Comparison of ENCODE assay signal across 15 cellular contexts in the genomic region with DNA sequence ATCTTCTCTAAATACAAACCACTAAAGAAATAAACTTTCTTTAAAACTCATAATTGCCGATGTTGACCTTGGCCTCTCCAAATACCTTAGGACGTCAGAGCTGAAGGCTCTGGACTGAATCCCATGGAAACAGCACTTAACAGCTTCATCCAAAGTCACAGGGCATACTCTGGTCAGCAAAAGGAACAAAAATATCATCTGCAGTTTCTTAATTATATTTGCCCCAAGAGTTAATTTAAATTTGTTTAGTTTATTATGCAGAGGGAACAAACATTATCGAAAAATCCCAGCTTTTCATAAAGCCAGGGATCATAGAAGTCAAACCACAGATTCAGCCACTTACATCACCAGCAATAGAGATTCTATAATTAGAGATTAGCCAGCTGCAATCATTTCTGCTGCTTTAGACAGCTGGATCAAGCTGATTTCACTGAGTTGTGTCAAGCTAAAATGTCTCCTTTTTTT. TPM values are rescaled to one million over a fixed set of nuclear protein-coding genes. Genes with fewer than 3 reads are reported as not detected.
DNase-seq lines count a peak whose midpoint lies in the region; ATAC-seq and TF ChIP-seq lines count a peak whose summit lies in the region.
"Had no signal": no experiment of that assay in that cellular context is flagged by ENCODE, and none has a peak within 500 bp of the region (broad histone marks: within the 10 kb centered on the region; RNA-seq: fewer than 3 reads in every experiment).

No MANE protein-coding gene starts in this region.

- H3K4me1 Mint-ChIP-seq in activated T-cell treated with anti-CD3 and anti-CD28 coated beads, Interleukin-2, amount 50 U/mL, for 4 hours (ENCODE audit: low read depth): no peaks in the 10 kb centered on the region

- no peaks in the 10 kb centered on the region for H3K36me3 Mint-ChIP-seq in activated T-cell treated with anti-CD3 and anti-CD28 coated beads, Interleukin-2, amount 50 U/mL, for 4 hours (ENCODE audit: insufficient read depth)

- no peak for TF ChIP-seq POLR2A in gastroesophageal sphincter (IDR thresholded peaks at IDR 0.05)

- H3K27me3 ChIP-seq in SK-N-SH (ENCODE audit: insufficient read depth) (no peaks in the 10 kb centered on the region), gastroesophageal sphincter (no peaks in the 10 kb centered on the region), neural cell (ENCODE audit: insufficient read depth, low read depth, low read length) (no peaks in the 10 kb centered on the region), MG63 (no peaks in the 10 kb centered on the region)

- H3K27me3 Mint-ChIP-seq in activated T-cell treated with anti-CD3 and anti-CD28 coated beads, Interleukin-2, amount 50 U/mL, for 4 hours (ENCODE audit: low read depth): no peaks in the 10 kb centered on the region

- no peaks in the 10 kb centered on the region for H3K9me3 ChIP-seq in SK-N-SH
- no peaks in the 10 kb centered on the region for H3K9me3 ChIP-seq in gastroesophageal sphincter
- H3K9me3 ChIP-seq in neural cell (ENCODE audit: low read length): no peaks in the 10 kb centered on the region
- peaks cover 5% of the 10 kb centered on the region; the same call in 1 of the 2 replicates for H3K9me3 ChIP-seq in MG63
- H3K9me3 ChIP-seq: A549 had no signal

- H3K4me2 ChIP-seq in SK-N-SH (no peak overlapping the region), neural cell (ENCODE audit: low read length) (peak overlapping the region; percentile 40)
- H3K4me2 ChIP-seq: A549, PC-9 had no signal

- H3K9ac ChIP-seq in SK-N-SH (no peak overlapping the region), neural cell (ENCODE audit: low read length) (peak overlapping the region; percentile 31)

- H3K9me2 ChIP-seq in SK-N-SH (no peaks in the 10 kb centered on the region), neural cell (ENCODE audit: insufficient read depth, low read length) (no peaks in the 10 kb centered on the region)

- H3K4me3 Mint-ChIP-seq in activated T-cell treated with anti-CD3 and anti-CD28 coated beads, Interleukin-2, amount 50 U/mL, for 4 hours: no peak overlapping the region
- H3K4me3 Mint-ChIP-seq: activated CD8-positive, alpha-beta T cell treated with anti-CD3 and anti-CD28 coated beads, Interleukin-2, amount 10 ng/mL, durations not matched to agents 7 days and 5 days had no signal

- POLR2A ChIA-PET in SK-N-SH (lab: Yijun Ruan, JAX): no interaction called here

- H2AFZ ChIP-seq in SK-N-SH (ENCODE audit: low read depth): peak overlapping the region; percentile 17; the same call in 1 of the 2 replicates
- H2AFZ ChIP-seq in neural cell (ENCODE audit: low read depth, low read length): no peak overlapping the region
- H2AFZ ChIP-seq: PC-9 had no signal

- TF ChIP-seq RAD21 in SK-N-SH (IDR thresholded peaks at IDR 0.05; ENCODE audit: low read length) (no peak), neural cell (conservative IDR thresholded peaks at IDR 0.05) (no peak)

- H3K27ac ChIP-seq in SK-N-SH (ENCODE audit: low read depth in 2 of 2, low read length in 1 of 2) (peak overlapping the region in 1 of 2 experiments; percentile 2; a peak in 2 of 4 replicates), gastroesophageal sphincter (peak overlapping the region; percentile 51 to 67 (median 62)), neural cell (ENCODE audit: low read length) (peak overlapping the region; percentile 78)
- H3K27ac ChIP-seq: A549, PC-9 had no signal

- no peak for TF ChIP-seq CTCF in SK-N-SH (IDR thresholded peaks at IDR 0.05)
- TF ChIP-seq CTCF in gastroesophageal sphincter (IDR thresholded peaks at IDR 0.05): no peak
- TF ChIP-seq CTCF in neural cell (IDR thresholded peaks at IDR 0.05; ENCODE audit: poor library complexity, severe bottlenecking): no peak

- H3F3A ChIP-seq in SK-N-SH (replicated peaks; ENCODE audit: insufficient read depth) (peaks cover 18% of the 10 kb centered on the region), neural cell (ENCODE audit: insufficient read depth, low read length, poor library complexity, severe bottlenecking) (peaks cover 11% of the 10 kb centered on the region)

- DNase-seq in SK-N-SH: no peak
- DNase-seq in activated T-cell treated with anti-CD3 and anti-CD28 coated beads, Interleukin-2, amount 50 U/mL, for 4 hours: no peak
- no peak for DNase-seq in NCI-H2029 (lab: John Stamatoyannopoulos, UW)
- DNase-seq in MG63: no peak
- no peak for DNase-seq in stimulated activated CD4-positive, alpha-beta T cell treated with anti-CD3 and anti-CD28 coated beads, Interleukin-2, amount 100 ng/mL, for 48 hours
- DNase-seq: activated CD8-positive, alpha-beta T cell treated with anti-CD3 and anti-CD28 coated beads, Interleukin-2, amount 10 ng/mL, durations not matched to agents 7 days and 5 days; activated naive CD4-positive, alpha-beta T cell; effector CD4-positive, alpha-beta T cell; midbrain; NCI-H2171 treated with DMSO at 0.1 percent for 48 hours; PC-9 had no signal

- H3K36me3 ChIP-seq in SK-N-SH (replicated peaks in 1 of 2; ENCODE audit: control insufficient read depth in 1 of 2, insufficient read depth in 2 of 2, low read length in 1 of 2) (no peaks in the 10 kb centered on the region), gastroesophageal sphincter (no peaks in the 10 kb centered on the region), neural cell (ENCODE audit: insufficient read depth, low read length) (no peaks in the 10 kb centered on the region), MG63 (no peaks in the 10 kb centered on the region)

- no peaks in the 10 kb centered on the region for H3K79me2 ChIP-seq in SK-N-SH (ENCODE audit: insufficient read depth)
- H3K79me2 ChIP-seq in neural cell (replicated peaks; ENCODE audit: insufficient read depth, low read length): no peaks in the 10 kb centered on the region

- H4K20me1 ChIP-seq in SK-N-SH (ENCODE audit: insufficient read depth) (no peaks in the 10 kb centered on the region), neural cell (ENCODE audit: insufficient read depth) (no peaks in the 10 kb centered on the region)

- TF ChIP-seq EP300 in SK-N-SH (IDR thresholded peaks at IDR 0.05; ENCODE audit: borderline replicate concordance in 1 of 2, low read depth in 1 of 2, low read length in 1 of 2): no peak
- TF ChIP-seq EP300 in gastroesophageal sphincter (IDR thresholded peaks at IDR 0.05): no peak
- TF ChIP-seq EP300 in neural cell (conservative IDR thresholded peaks at IDR 0.05; ENCODE audit: poor library complexity, severe bottlenecking): peak; percentile 79

- 38% methylated on average over 3 of the region's 3 CpGs for WGBS in SK-N-SH (ENCODE audit: low lambda C conversion rate)
- WGBS in gastroesophageal sphincter (ENCODE audit: low coverage in 1 of 2), 2 donors: 0 to 12% methylated on average over 3 of the region's 3 CpGs

- H3K4me1 ChIP-seq in SK-N-SH (ENCODE audit: control insufficient read depth in 1 of 2, insufficient read depth in 2 of 2, low read depth in 1 of 2, low read length in 1 of 2): peaks cover 4 to 13% of the 10 kb centered on the region in 2 experiments
- H3K4me1 ChIP-seq in gastroesophageal sphincter: peaks cover 0 to 24% (median 3%) of the 10 kb centered on the region in 3 donors
- H3K4me1 ChIP-seq: A549 had no signal

- CTCF ChIA-PET in SK-N-SH (lab: Yijun Ruan, JAX): interaction anchor here (0.7 to 0.9 kb wide), 2 partner anchors 46 to 448 kb away, joined by 3 to 4 read pairs; no protein-coding TSS in a partner anchor

- H3K9me3 Mint-ChIP-seq in activated T-cell treated with anti-CD3 and anti-CD28 coated beads, Interleukin-2, amount 50 U/mL, for 4 hours: no peaks in the 10 kb centered on the region

- H3K4me3 ChIP-seq in SK-N-SH (ENCODE audit: low read depth in 2 of 2, low read length in 1 of 2) (no peak overlapping the region), gastroesophageal sphincter (no peak overlapping the region), neural cell (ENCODE audit: low read length) (peak overlapping the region; percentile 28), MG63 (no peak overlapping the region)
- H3K4me3 ChIP-seq: A549, PC-9 had no signal

- ATAC-seq in SK-N-SH treated with all-trans-retinoic acid at 6 μM for 48 hours: no peak; the same call in 2 of the 3 replicates
- peak; percentile 47 for ATAC-seq in gastroesophageal sphincter
- ATAC-seq in activated T-cell treated with anti-CD3 and anti-CD28 coated beads, Interleukin-2, amount 50 U/mL, for 4 hours: no peak
- ATAC-seq: A549; activated CD8-positive, alpha-beta T cell treated with anti-CD3 and anti-CD28 coated beads, Interleukin-2, amount 10 ng/mL, durations not matched to agents 7 days and 5 days had no signal

TF ChIP-seq in SK-N-SH, 30 proteins besides CTCF, POLR2A, EP300 and RAD21 (continues in another document):
- TF ChIP-seq RCOR1 (IDR thresholded peaks at IDR 0.05; ENCODE audit: low read length) (no peak), SIN3A (IDR thresholded peaks at IDR 0.05; ENCODE audit: borderline replicate concordance, low read depth, low read length) (no peak)

TF ChIP-seq in SK-N-SH treated with all-trans-retinoic acid at 6 μM for 48 hours, 23 proteins besides CTCF, POLR2A, EP300 and RAD21 (continues in another document):
- TF ChIP-seq GLIS3 (CRISPR knock-in tag; IDR thresholded peaks at IDR 0.05) (no peak), OSR1 (CRISPR knock-in tag; IDR thresholded peaks at IDR 0.05) (no peak), TCF4 (CRISPR knock-in tag; IDR thresholded peaks at IDR 0.05; ENCODE audit: borderline replicate concordance) (no peak), CSDC2 (CRISPR knock-in tag; IDR thresholded peaks at IDR 0.05) (no peak), BACH2 (CRISPR knock-in tag; IDR thresholded peaks at IDR 0.05; ENCODE audit: borderline replicate concordance) (no peak), ZFP3 (CRISPR knock-in tag; IDR thresholded peaks at IDR 0.05) (no peak), TOX (CRISPR knock-in tag; IDR thresholded peaks at IDR 0.05; ENCODE audit: borderline replicate concordance) (no peak), ZFP30 (CRISPR knock-in tag; IDR thresholded peaks at IDR 0.05) (no peak)

RNA-seq across cellular contexts. Expression of a gene that starts 20.5 kb away (rescaled TPM):
- polyA plus RNA-seq in SK-N-SH (2012; rRNA removed) (7.0 and 7.6 TPM in 2 replicates), neural cell (89.3 and 92.7 TPM in 2 replicates)
- polyA plus RNA-seq in SK-N-SH (2012; cell fraction: cytosol; rRNA removed): 6.5 and 6.8 TPM in 2 replicates
- polyA plus RNA-seq in SK-N-SH (2012; cell fraction: nucleus; rRNA removed): 11.8 and 14.4 TPM in 2 replicates
- total RNA-seq in gastroesophageal sphincter: 10 to 100 TPM; 26.9 to 79.9 (median 45.5) TPM
- 198 and 231 TPM in 2 replicates for polyA minus RNA-seq in neural cell
- total RNA-seq in activated T-cell treated with anti-CD3 and anti-CD28 coated beads, Interleukin-2, amount 50 U/mL, for 4 hours: not detected
- total RNA-seq in MG63 (2014; rRNA removed; shearing (Covaris generic); ENCODE audit: low replicate concordance): 0.16 TPM in 1 of 2 replicates, not detected in the other
- total RNA-seq: activated CD8-positive, alpha-beta T cell treated with anti-CD3 and anti-CD28 coated beads, Interleukin-2, amount 10 ng/mL, durations not matched to agents 7 days and 5 days; PC-9 had no signal
- polyA plus RNA-seq: A549 had no signal

Comparison
In these comparisons a context has a peak if more than half of its experiments do, and no peak if none do; other contexts are left out.
1. RNA of a gene that starts 20.5 kb away (total RNA-seq): 26.9 to 79.9 TPM in gastroesophageal sphincter; 0.16 TPM in MG63 and not detected in activated T-cell treated with anti-CD3 and anti-CD28 coated beads, Interleukin-2, amount 50 U/mL, for 4 hours; every median in the first group is over 10 times any median in the second.